Comparison of ENCODE assay signal across 18 cellular contexts in genomic region chr3:14234197-14235002, GRCh38. TPM values are rescaled to one million over a fixed set of nuclear protein-coding genes. Genes with fewer than 3 reads are reported as not detected.
A peak's percentile ranks its signal among the peaks of the same experiment; 100 is the strongest.
DNase-seq lines count a peak whose midpoint lies in the region; ATAC-seq, FAIRE-seq and TF ChIP-seq lines count a peak whose summit lies in the region.
"Had no signal": no experiment of that assay in that cellular context is flagged by ENCODE, and none has a peak within 500 bp of the region (broad histone marks: within the 10 kb centered on the region; RNA-seq: fewer than 3 reads in every experiment).

No MANE protein-coding gene starts in this region.

- H3K4me3 ChIP-seq in epithelial cell of proximal tubule (ENCODE audit: low read depth, low read length) (no peak overlapping the region), HepG2 (replicated peaks in 1 of 3; ENCODE audit: insufficient read depth in 1 of 3, low read depth in 2 of 3, low read length in 3 of 3) (no peak overlapping the region), testis (no peak overlapping the region), SJCRH30 (no peak overlapping the region)

- H3K4me2 ChIP-seq in HepG2 (ENCODE audit: low read depth, low read length), result no peak overlapping the region

- peaks cover 0 to 6% of the 10 kb centered on the region in 2 experiments; a peak in 2 of 5 replicates for H3K27me3 ChIP-seq in HepG2 (ENCODE audit: control insufficient read depth in 1 of 2, insufficient read depth in 2 of 2, low read length in 2 of 2)
- H3K27me3 ChIP-seq in testis, result no peaks in the 10 kb centered on the region
- H3K27me3 ChIP-seq in SJCRH30, result no peaks in the 10 kb centered on the region

- no peak overlapping the region for H2AFZ ChIP-seq in HepG2 (ENCODE audit: low read length)

- peaks cover 5% of the 10 kb centered on the region for H3K4me1 Mint-ChIP-seq in T-helper 2 cell treated with Interferon-gamma antibody and Interleukin-4, amounts not matched to agents 5 μg/mL and 100 μg/mL, for 36 hours (ENCODE audit: low read depth)
- peaks cover 0 to 5% of the 10 kb centered on the region in 2 donors for H3K4me1 Mint-ChIP-seq in stimulated activated naive B cell treated with anti-CD40 and anti-IgM and Interleukin-4, amounts not matched to agents 10 μg/mL and 1 μg/mL and 100 μg/mL, for 72 hours

- no peak overlapping the region for H3K9ac ChIP-seq in HepG2 (ENCODE audit: insufficient read depth, low read depth, low read length)

- no peaks in the 10 kb centered on the region for H3K79me2 ChIP-seq in HepG2 (ENCODE audit: insufficient read depth, low read length)

- H3K27ac Mint-ChIP-seq in T-helper 2 cell treated with Interferon-gamma antibody and Interleukin-4, amounts not matched to agents 5 μg/mL and 100 μg/mL, for 36 hours, result no peak overlapping the region
- no peak overlapping the region for H3K27ac Mint-ChIP-seq in stimulated activated naive B cell treated with anti-CD40 and anti-IgM and Interleukin-4, amounts not matched to agents 10 μg/mL and 1 μg/mL and 100 μg/mL, for 72 hours
- H3K27ac Mint-ChIP-seq: activated CD8-positive, alpha-beta T cell treated with anti-CD3 and anti-CD28 coated beads for 36 hours; activated naive CD4-positive, alpha-beta T cell treated with anti-CD3 and anti-CD28 coated beads for 36 hours had no signal

- no peak for TF ChIP-seq EP300 in HepG2 (IDR thresholded peaks at IDR 0.05; ENCODE audit: low read depth in 2 of 2, low read length in 2 of 2)
- no peak for TF ChIP-seq EP300 in HepG2 (CRISPR knock-in tag; IDR thresholded peaks at IDR 0.05; ENCODE audit: borderline replicate concordance)

- peaks cover 17% of the 10 kb centered on the region for H3K27me3 Mint-ChIP-seq in T-helper 2 cell treated with Interferon-gamma antibody and Interleukin-4, amounts not matched to agents 5 μg/mL and 100 μg/mL, for 36 hours (ENCODE audit: low read depth)
- H3K27me3 Mint-ChIP-seq in stimulated activated naive B cell treated with anti-CD40 and anti-IgM and Interleukin-4, amounts not matched to agents 10 μg/mL and 1 μg/mL and 100 μg/mL, for 72 hours, result peaks cover 41 to 55% of the 10 kb centered on the region in 2 donors

- H3K36me3 ChIP-seq in HepG2 (replicated peaks in 1 of 2; ENCODE audit: control insufficient read depth in 1 of 2, insufficient read depth in 2 of 2, low read length in 2 of 2) (no peaks in the 10 kb centered on the region), testis (ENCODE audit: low read depth, missing control alignments) (no peaks in the 10 kb centered on the region), SJCRH30 (no peaks in the 10 kb centered on the region)

- H3K9me3 ChIP-seq in HepG2 (ENCODE audit: low read length) (peaks cover 9% of the 10 kb centered on the region; the same call in 1 of the 2 replicates), testis (no peaks in the 10 kb centered on the region), SJCRH30 (replicated peaks) (no peaks in the 10 kb centered on the region; the same call in 1 of the 2 replicates)

- ATAC-seq in HepG2, result no peak
- no peak for ATAC-seq in stimulated activated naive B cell treated with anti-CD40 and anti-IgM and Interleukin-4, amounts not matched to agents 10 μg/mL and 1 μg/mL and 100 μg/mL, for 72 hours (replicated peaks)

- CTCF ChIA-PET in HepG2 (lab: Yijun Ruan, JAX; ENCODE audit: low intra/inter-chr PET ratio, low total read pairs), result no interaction called here

- H3K36me3 Mint-ChIP-seq in T-helper 2 cell treated with Interferon-gamma antibody and Interleukin-4, amounts not matched to agents 5 μg/mL and 100 μg/mL, for 36 hours (ENCODE audit: low read depth), result no peaks in the 10 kb centered on the region
- peaks cover 9 to 11% of the 10 kb centered on the region in 2 donors for H3K36me3 Mint-ChIP-seq in stimulated activated naive B cell treated with anti-CD40 and anti-IgM and Interleukin-4, amounts not matched to agents 10 μg/mL and 1 μg/mL and 100 μg/mL, for 72 hours

- no peak for TF ChIP-seq RAD21 in HepG2 (CRISPR knock-in tag; IDR thresholded peaks at IDR 0.05)

- 24% methylated on average over 12 of the region's 12 CpGs for WGBS in HepG2 (ENCODE audit: low lambda C conversion rate)
- WGBS in testis, 2 donors, result 83 to 86% methylated on average over 12 of the region's 12 CpGs

- POLR2A ChIA-PET in HepG2 (lab: Yijun Ruan, JAX), result no interaction called here

- H3K27ac ChIP-seq in HepG2 (ENCODE audit: extremely low read length, insufficient read depth, low read length), result no peak overlapping the region
- H3K27ac ChIP-seq in testis, result no peak overlapping the region
- H3K27ac ChIP-seq in SJCRH30, result no peak overlapping the region
- H3K27ac ChIP-seq: C4-2B had no signal

- H3K4me1 ChIP-seq in HepG2 (ENCODE audit: insufficient read depth, low read length), result peaks cover 15% of the 10 kb centered on the region
- H3K4me1 ChIP-seq in testis, result no peaks in the 10 kb centered on the region
- H3K4me1 ChIP-seq in SJCRH30, result peaks cover 7% of the 10 kb centered on the region

- FAIRE-seq in HepG2 (lab: Jason Lieb, UNC), result no peak
- FAIRE-seq: frontal cortex had no signal

- no peaks in the 10 kb centered on the region for H4K20me1 ChIP-seq in HepG2 (ENCODE audit: insufficient read depth, low read length)

- no peak overlapping the region for H3K4me3 Mint-ChIP-seq in T-helper 2 cell treated with Interferon-gamma antibody and Interleukin-4, amounts not matched to agents 5 μg/mL and 100 μg/mL, for 36 hours
- H3K4me3 Mint-ChIP-seq in stimulated activated naive B cell treated with anti-CD40 and anti-IgM and Interleukin-4, amounts not matched to agents 10 μg/mL and 1 μg/mL and 100 μg/mL, for 72 hours, result no peak overlapping the region
- H3K4me3 Mint-ChIP-seq: activated CD8-positive, alpha-beta T cell treated with anti-CD3 and anti-CD28 coated beads for 36 hours; activated naive CD4-positive, alpha-beta T cell treated with anti-CD3 and anti-CD28 coated beads for 36 hours had no signal

- peak; percentile 18 for DNase-seq in NCI-H2029 treated with DMSO at 0.1 percent for 48 hours (lab: John Stamatoyannopoulos, UW)
- peak; percentile 98 for DNase-seq in epithelial cell of proximal tubule (ENCODE audit: low read depth)
- DNase-seq in HepG2 (ENCODE audit: low spot score), result peak; percentile 16
- DNase-seq in testis, result peak; percentile 42
- DNase-seq in T-helper 2 cell treated with Interferon-gamma antibody and Interleukin-4, amounts not matched to agents 5 μg/mL and 100 μg/mL, for 36 hours (ENCODE audit: low spot score), result no peak
- DNase-seq in stimulated activated naive B cell treated with anti-CD40 and anti-IgM and Interleukin-4, amounts not matched to agents 10 μg/mL and 1 μg/mL and 100 μg/mL, for 72 hours, result no peak
- DNase-seq in epidermal melanocyte (ENCODE audit: insufficient read length, low spot score), result no peak
- no peak for DNase-seq in SJCRH30
- DNase-seq: activated naive CD4-positive, alpha-beta T cell treated with anti-CD3 and anti-CD28 coated beads for 36 hours; cerebellar nuclear complex; GDM1; Karpas-422; NCI-H2171 treated with DMSO at 0.1 percent for 48 hours; stimulated activated CD4-positive, alpha-beta T cell treated with anti-CD3 and anti-CD28 coated beads, Interleukin-4, amount 100 ng/mL, for 24 hours; stimulated activated naive CD4-positive, alpha-beta T cell treated with Interleukin-2 at 50 U/mL for 16 hours had no signal

- TF ChIP-seq POLR2A in HepG2 (IDR thresholded peaks at IDR 0.05; ENCODE audit: insufficient read depth in 1 of 2, low read depth in 2 of 2, low read length in 2 of 2), result no peak
- TF ChIP-seq POLR2A in testis (IDR thresholded peaks at IDR 0.05), result no peak

- in situ Hi-C loops in HepG2 (cut with HindIII; ENCODE audit: extremely low pct_ligation_motif_present, low pct_unique_long_range_greater_than_20kb), result no loop called here

- peaks cover 5% of the 10 kb centered on the region for H3K9me3 Mint-ChIP-seq in T-helper 2 cell treated with Interferon-gamma antibody and Interleukin-4, amounts not matched to agents 5 μg/mL and 100 μg/mL, for 36 hours
- peaks cover 6 to 8% of the 10 kb centered on the region in 2 donors for H3K9me3 Mint-ChIP-seq in stimulated activated naive B cell treated with anti-CD40 and anti-IgM and Interleukin-4, amounts not matched to agents 10 μg/mL and 1 μg/mL and 100 μg/mL, for 72 hours

- intact Hi-C loops in HepG2 (cut with micrococcal nuclease; ENCODE audit: unreplicated experiment), result no loop called here
- intact Hi-C loops in testis (cut with DNase I; ENCODE audit: low total_unique reads), result no loop called here

- TF ChIP-seq CTCF in epithelial cell of proximal tubule (conservative IDR thresholded peaks at IDR 0.05; ENCODE audit: low read depth, low read length) (no peak), HepG2 (CRISPR knock-in tag; IDR thresholded peaks at IDR 0.05) (no peak), testis (IDR thresholded peaks at IDR 0.05) (no peak)

- BruUV-seq in HepG2 (replicated peaks; lab: Mats Ljungman, UMichigan), result no TSS peak

RNA-seq across cellular contexts. Expression of gene LSM3, which starts 55.8 kb away (rescaled TPM):
- total RNA-seq in epithelial cell of proximal tubule (24.7 and 24.9 TPM in 2 replicates), HepG2 (2016; rRNA removed; fragmentation: Illumina TruSeq; extraction: Trizol) (19.4 and 28.7 TPM in 2 replicates), testis (10 to 100 TPM; 13.6 to 14.9 TPM)
- total RNA-seq in HepG2 (2016; cell fraction: cytosol; rRNA removed; fragmentation: Illumina TruSeq; extraction: Trizol; ENCODE audit: low read depth), result 9.0 and 9.3 TPM in 2 replicates
- total RNA-seq in HepG2 (2016; cell fraction: insoluble cytoplasmic fraction; rRNA removed; fragmentation: Illumina TruSeq; extraction: Trizol), result 20.1 and 30.7 TPM in 2 replicates
- total RNA-seq in HepG2 (2016; cell fraction: membrane; rRNA removed; fragmentation: Illumina TruSeq; extraction: Trizol), result 15.0 and 16.0 TPM in 2 replicates
- 8.0 and 8.6 TPM in 2 replicates for total RNA-seq in HepG2 (2016; cell fraction: nucleus; rRNA removed; fragmentation: Illumina TruSeq; extraction: Trizol)
- polyA plus RNA-seq in HepG2 (2011; rRNA removed) (2.8 and 5.1 TPM in 2 replicates), testis (ENCODE audit: insufficient read depth, low read depth, low replicate concordance) (21.2 TPM)
- 1.7 and 2.5 TPM in 2 replicates for polyA plus RNA-seq in HepG2 (2011; cell fraction: cytosol; rRNA removed)
- polyA plus RNA-seq in HepG2 (2011; cell fraction: nucleus; rRNA removed), result 1.0 and 1.2 TPM in 2 replicates
- 6.7 and 14.3 TPM in 2 replicates for polyA plus RNA-seq in HepG2 (2012)
- 11.3 and 14.2 TPM in 2 replicates for polyA plus RNA-seq in HepG2 (2016; cell fraction: cytosol; fragmentation: Illumina TruSeq; extraction: Trizol; ENCODE audit: low read depth)
- polyA plus RNA-seq in HepG2 (2016; cell fraction: insoluble cytoplasmic fraction; fragmentation: Illumina TruSeq; extraction: Trizol; ENCODE audit: low read depth), result 33.0 and 38.8 TPM in 2 replicates
- 15.2 and 17.8 TPM in 2 replicates for polyA plus RNA-seq in HepG2 (2016; cell fraction: membrane; fragmentation: Illumina TruSeq; extraction: Trizol; ENCODE audit: low read depth)
- polyA plus RNA-seq in HepG2 (2016; cell fraction: nucleus; fragmentation: Illumina TruSeq; extraction: Trizol; ENCODE audit: insufficient read depth, low read depth), result 12.2 and 14.0 TPM in 2 replicates
- 1.8 and 3.7 TPM in 2 replicates for polyA minus RNA-seq in HepG2 (2011; rRNA and poly(A)+ RNA removed; ENCODE audit: low replicate concordance)
- polyA minus RNA-seq in HepG2 (2011; cell fraction: cytosol; rRNA and poly(A)+ RNA removed), result 1.1 and 1.2 TPM in 2 replicates
- polyA minus RNA-seq in HepG2 (2011; cell fraction: nucleus; rRNA and poly(A)+ RNA removed), result 6.7 and 7.2 TPM in 2 replicates
- total RNA-seq in SJCRH30 (2014; rRNA removed; shearing (Covaris generic)), result 26.9 and 27.5 TPM in 2 replicates

RNA-seq across cellular contexts. Expression of gene XPC, which starts 56.0 kb away (rescaled TPM):
- total RNA-seq in epithelial cell of proximal tubule (16.6 and 27.8 TPM in 2 replicates), HepG2 (2016; rRNA removed; fragmentation: Illumina TruSeq; extraction: Trizol) (19.2 and 24.1 TPM in 2 replicates), testis (10 to 100 TPM; 48.7 to 54.1 TPM)
- total RNA-seq in HepG2 (2016; cell fraction: cytosol; rRNA removed; fragmentation: Illumina TruSeq; extraction: Trizol; ENCODE audit: low read depth), result 3.7 and 5.6 TPM in 2 replicates
- 17.3 and 22.5 TPM in 2 replicates for total RNA-seq in HepG2 (2016; cell fraction: insoluble cytoplasmic fraction; rRNA removed; fragmentation: Illumina TruSeq; extraction: Trizol)
- total RNA-seq in HepG2 (2016; cell fraction: membrane; rRNA removed; fragmentation: Illumina TruSeq; extraction: Trizol), result 5.4 and 7.1 TPM in 2 replicates
- total RNA-seq in HepG2 (2016; cell fraction: nucleus; rRNA removed; fragmentation: Illumina TruSeq; extraction: Trizol), result 29.8 and 32.0 TPM in 2 replicates
- polyA plus RNA-seq in HepG2 (2011; rRNA removed) (9.4 and 13.5 TPM in 2 replicates), testis (ENCODE audit: insufficient read depth, low read depth, low replicate concordance) (25.1 TPM)
- polyA plus RNA-seq in HepG2 (2011; cell fraction: cytosol; rRNA removed), result 5.6 and 7.4 TPM in 2 replicates
- 40.8 and 46.3 TPM in 2 replicates for polyA plus RNA-seq in HepG2 (2011; cell fraction: nucleus; rRNA removed)
- 20.6 and 22.0 TPM in 2 replicates for polyA plus RNA-seq in HepG2 (2012)
- polyA plus RNA-seq in HepG2 (2016; cell fraction: cytosol; fragmentation: Illumina TruSeq; extraction: Trizol; ENCODE audit: low read depth), result 0.59 and 0.94 TPM in 2 replicates
- polyA plus RNA-seq in HepG2 (2016; cell fraction: insoluble cytoplasmic fraction; fragmentation: Illumina TruSeq; extraction: Trizol; ENCODE audit: low read depth), result 13.8 and 16.6 TPM in 2 replicates
- 1.5 and 1.9 TPM in 2 replicates for polyA plus RNA-seq in HepG2 (2016; cell fraction: membrane; fragmentation: Illumina TruSeq; extraction: Trizol; ENCODE audit: low read depth)
- polyA plus RNA-seq in HepG2 (2016; cell fraction: nucleus; fragmentation: Illumina TruSeq; extraction: Trizol; ENCODE audit: insufficient read depth, low read depth), result 38.7 and 40.3 TPM in 2 replicates
- polyA minus RNA-seq in HepG2 (2011; rRNA and poly(A)+ RNA removed; ENCODE audit: low replicate concordance), result 12.4 and 15.1 TPM in 2 replicates
- 7.6 and 8.9 TPM in 2 replicates for polyA minus RNA-seq in HepG2 (2011; cell fraction: cytosol; rRNA and poly(A)+ RNA removed)
- 38.9 and 54.2 TPM in 2 replicates for polyA minus RNA-seq in HepG2 (2011; cell fraction: nucleus; rRNA and poly(A)+ RNA removed)
- total RNA-seq in SJCRH30 (2014; rRNA removed; shearing (Covaris generic)), result 16.3 and 21.0 TPM in 2 replicates

Comparison
In these comparisons a context has a peak if more than half of its experiments do, and no peak if none do; other contexts are left out.
1. DNase-seq: peak in NCI-H2029 treated with DMSO at 0.1 percent for 48 hours (single experiment), epithelial cell of proximal tubule (single experiment), HepG2 (single experiment) and testis (single experiment); none in T-helper 2 cell treated with Interferon-gamma antibody and Interleukin-4, amounts not matched to agents 5 μg/mL and 100 μg/mL, for 36 hours (single experiment), stimulated activated naive B cell treated with anti-CD40 and anti-IgM and Interleukin-4, amounts not matched to agents 10 μg/mL and 1 μg/mL and 100 μg/mL, for 72 hours (single experiment), epidermal melanocyte (single experiment) and SJCRH30 (0 of 2).